ENCODE assay signal across 18 cellular contexts in the genomic region with DNA sequence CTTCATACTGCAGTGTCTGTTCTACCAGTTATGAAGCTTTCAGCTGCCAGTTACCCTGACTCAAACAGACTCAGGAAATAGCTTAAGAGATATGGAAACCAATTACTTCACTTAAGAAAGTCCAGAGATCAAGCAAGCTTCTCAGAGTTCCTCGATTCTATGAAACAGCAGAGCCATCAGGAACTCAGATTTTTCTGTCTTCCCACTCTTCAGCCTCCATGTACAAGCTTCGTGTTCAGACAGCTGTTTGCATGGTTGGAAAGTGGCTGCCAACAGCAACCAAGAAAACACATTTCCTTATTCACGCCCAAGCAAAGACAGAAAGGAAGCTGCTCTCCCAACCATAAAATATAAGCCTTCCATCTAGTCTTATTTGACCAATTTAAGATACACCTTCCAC.
DNase-seq lines count a peak whose midpoint lies in the region; ATAC-seq, FAIRE-seq and TF ChIP-seq lines count a peak whose summit lies in the region.
"Had no signal": no experiment of that assay in that cellular context is flagged by ENCODE, and none has a peak within 500 bp of the region (broad histone marks: within the 10 kb centered on the region; RNA-seq: fewer than 3 reads in every experiment).

No MANE protein-coding gene starts in this region.

- no peaks in the 10 kb centered on the region for H3K36me3 ChIP-seq in pancreas
- H3K36me3 ChIP-seq: SJSA1 had no signal

- H3K9me3 ChIP-seq in pancreas = no peaks in the 10 kb centered on the region
- H3K9me3 ChIP-seq: A549, SJSA1 had no signal

- FAIRE-seq in pancreas (lab: Jason Lieb, UNC) = no peak
- FAIRE-seq in H54 (lab: Jason Lieb, UNC) = no peak
- FAIRE-seq: A549, K562 had no signal

- WGBS in pancreas, 2 donors = 61 to 78% methylated on average over 3 of the region's 3 CpGs

- ATAC-seq in HG02938 (IDR thresholded peaks at IDR 0.05; ENCODE audit: unreplicated experiment) (no peak), pancreas (no peak), HG03342 (IDR thresholded peaks at IDR 0.05; ENCODE audit: unreplicated experiment) (no peak)
- ATAC-seq: A549, HCT116, K562 had no signal

- peak; percentile 10 for DNase-seq in AG20443 (ENCODE audit: low spot score)
- DNase-seq in Daoy (ENCODE audit: low read depth) = peak; percentile 11
- peak; percentile 7 for DNase-seq in choroid plexus epithelial cell (ENCODE audit: low read depth)
- peak; percentile 43 for DNase-seq in myocyte (ENCODE audit: low read depth)
- DNase-seq in pancreas = no peak
- no peak for DNase-seq in H54 (ENCODE audit: insufficient read length, low spot score)
- DNase-seq: DMS79 treated with DMSO at 0.1 percent for 48 hours, NCI-H1436, NCI-H2029, NCI-H345, NCI-H524 treated with DMSO at 0.1 percent for 48 hours had no signal

- intact Hi-C loops in pancreas (cut with DNase I) = no loop called here

- no peak overlapping the region for H3K4me3 ChIP-seq in choroid plexus epithelial cell (ENCODE audit: low read depth, low read length)
- no peak overlapping the region for H3K4me3 ChIP-seq in pancreas
- H3K4me3 ChIP-seq: A549, K562, SJSA1 had no signal

- no peak for TF ChIP-seq POLR2A in H54 (IDR thresholded peaks at IDR 0.05; ENCODE audit: low read depth, low read length)

- TF ChIP-seq CTCF in choroid plexus epithelial cell (conservative IDR thresholded peaks at IDR 0.05; ENCODE audit: low read depth, low read length) = no peak
- TF ChIP-seq CTCF in pancreas (IDR thresholded peaks at IDR 0.05) = no peak

- peaks cover 0 to 4% (median 0%) of the 10 kb centered on the region in 4 donors for H3K27me3 ChIP-seq in pancreas
- H3K27me3 ChIP-seq: SJSA1 had no signal

- H3K4me1 ChIP-seq in pancreas = no peaks in the 10 kb centered on the region
- H3K4me1 ChIP-seq: SJSA1 had no signal

- H3K27ac ChIP-seq in pancreas = no peak overlapping the region
- H3K27ac ChIP-seq: A549, C4-2B, SJSA1 had no signal

Comparison
In these comparisons a context has a peak if more than half of its experiments do, and no peak if none do; other contexts are left out.
1. DNase-seq: peak in AG20443 (single experiment), Daoy (single experiment), choroid plexus epithelial cell (single experiment) and myocyte (single experiment); none in pancreas (0 of 6) and H54 (single experiment).